Comparison of ENCODE assay signal across 8 cellular contexts in the genomic region with DNA sequence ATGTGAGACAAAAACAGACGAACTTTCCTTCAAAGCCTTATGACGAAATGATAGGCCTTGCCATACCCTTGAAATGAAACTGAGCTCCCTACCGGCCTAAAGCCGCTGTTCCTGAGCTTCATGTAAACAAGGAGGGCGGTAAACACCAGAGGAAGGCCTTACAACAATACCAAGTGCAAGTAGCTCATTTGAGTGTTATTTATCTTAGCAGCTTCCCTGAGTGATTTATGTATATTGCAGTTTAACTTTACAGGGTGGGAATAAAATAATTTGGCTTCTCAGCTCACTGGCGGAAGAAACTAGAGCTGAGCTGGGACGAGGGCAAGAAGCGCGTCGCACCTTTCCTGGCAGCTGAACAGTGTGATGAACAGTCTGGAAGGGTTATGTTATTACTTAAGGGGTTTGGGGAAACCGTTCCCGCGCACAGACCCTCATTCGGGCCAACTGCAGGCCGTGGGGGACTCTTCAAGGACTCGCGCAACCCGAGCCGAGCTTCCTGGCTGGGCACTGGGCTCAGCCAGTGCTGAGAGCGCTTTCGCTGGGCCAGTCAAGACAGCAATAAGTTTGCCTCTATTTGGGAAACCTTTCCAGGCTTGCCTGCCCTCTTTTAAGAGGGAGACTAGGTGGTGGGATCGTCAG.
DNase-seq lines count a peak whose midpoint lies in the region; ATAC-seq and TF ChIP-seq lines count a peak whose summit lies in the region.

No MANE protein-coding gene starts in this region.

- H3K4me3 ChIP-seq in HCT116 (replicated peaks in 1 of 2; ENCODE audit: low read depth in 1 of 2, low read length in 2 of 2) = peak overlapping the region; percentile 52 to 76
- H3K4me3 ChIP-seq in SK-N-MC = peak overlapping the region; percentile 77; the same call in 1 of the 2 replicates
- peak overlapping the region; percentile 68 to 95 for H3K4me3 ChIP-seq in esophagus (ENCODE audit: low read depth in 1 of 2, low read length in 2 of 2)

- no peaks in the 10 kb centered on the region for H4K20me1 ChIP-seq in HCT116 (ENCODE audit: insufficient read depth)

- peak overlapping the region; percentile 80 for H3K4me2 ChIP-seq in HCT116 (ENCODE audit: low read length)

- peak overlapping the region; percentile 87 to 94 for H3K4me3 Mint-ChIP-seq in CD14-positive monocyte

- RAD21 ChIA-PET in HCT116 (lab: Charles Lee; ENCODE audit: low non-redundant PET in 1 of 2, low total read pairs in 2 of 2, uncharacterized antibody in 2 of 2, unreplicated experiment in 2 of 2) = no interaction called here

- BruUV-seq in HCT116 (replicated peaks; lab: Mats Ljungman, UMichigan) = TSS peak; percentile 68

- TF ChIP-seq CTCF in CD14-positive monocyte (IDR thresholded peaks at IDR 0.05) (no peak), HCT116 (IDR thresholded peaks at IDR 0.05 in 2 of 3, conservative IDR thresholded peaks at IDR 0.05 in 1 of 3; ENCODE audit: borderline replicate concordance in 1 of 3, insufficient read depth in 1 of 3, low read depth in 2 of 3, low read length in 2 of 3) (no peak)

- H3K27ac ChIP-seq in HCT116 (ENCODE audit: low read depth, low read length) (peak overlapping the region; percentile 99), SK-N-MC (peak overlapping the region; percentile 86), esophagus (ENCODE audit: low read depth in 2 of 2, low read length in 1 of 2) (peak overlapping the region; percentile 98 to 99)

- intact Hi-C loops in CD14-positive monocyte (cut with micrococcal nuclease) = loop anchor here (5.0 to 10.0 kb wide), 5 partner anchors 81 to 508 kb away; a partner anchor contains a TSS
- intact Hi-C loops in HCT116 (cut with micrococcal nuclease) = loop anchor here (10.0 kb wide), 1 partner anchor 132 kb away; a partner anchor contains a TSS

- H3K27me3 ChIP-seq in HCT116 (ENCODE audit: insufficient read depth, low read length) = 0 out of 2 replicates have a peak, but pooled peaks cover 3% of the 10 kb centered on the region
- no peaks in the 10 kb centered on the region for H3K27me3 ChIP-seq in esophagus (ENCODE audit: control insufficient read depth in 1 of 2, insufficient read depth in 2 of 2, low read length in 2 of 2)

- TF ChIP-seq RAD21 in HCT116 (IDR thresholded peaks at IDR 0.05; ENCODE audit: low read depth) = no peak

- H3K9me3 Mint-ChIP-seq in CD14-positive monocyte = peaks cover 0 to 6% (median 4%) of the 10 kb centered on the region in 7 donors

- POLR2A ChIA-PET in HCT116 (lab: Charles Lee) = interaction anchor here (2.7 kb wide), 1 partner anchor 45 kb away, joined by 11 read pairs; no protein-coding TSS in a partner anchor

- H3K36me3 Mint-ChIP-seq in CD14-positive monocyte = peaks cover 12 to 14% of the 10 kb centered on the region in 2 donors

- DNase-seq in CD14-positive monocyte (ENCODE audit: low spot score) (no peak), HCT116 (ENCODE audit: low read depth, low spot score) (no peak), SK-N-MC (ENCODE audit: low read depth, low spot score) (no peak), pons (ENCODE audit: low spot score) (peak; percentile 45), NCI-H2029 treated with DMSO at 0.1 percent for 48 hours (lab: John Stamatoyannopoulos, UW) (no peak)

- TF ChIP-seq POLR2A in HCT116 (IDR thresholded peaks at IDR 0.05; ENCODE audit: borderline replicate concordance, extremely low read depth, insufficient read depth, insufficient read length) = no peak

- H3K36me3 ChIP-seq in HCT116 (ENCODE audit: control insufficient read depth in 1 of 2, insufficient read depth in 2 of 2, low read length in 2 of 2) (no peaks in the 10 kb centered on the region), SK-N-MC (ENCODE audit: insufficient read depth, low read length) (0 out of 2 replicates have a peak, but pooled peaks cover 4% of the 10 kb centered on the region), esophagus (ENCODE audit: control insufficient read depth in 2 of 2, insufficient read depth in 2 of 2, low read length in 1 of 2) (no peaks in the 10 kb centered on the region)

- H3K9me3 ChIP-seq in HCT116 (ENCODE audit: control insufficient read depth in 1 of 2, insufficient read depth in 1 of 2, low read depth in 1 of 2, low read length in 2 of 2) (no peaks in the 10 kb centered on the region), SK-N-MC (ENCODE audit: low read depth, low read length) (no peaks in the 10 kb centered on the region), esophagus (ENCODE audit: control insufficient read depth in 2 of 2, insufficient read depth in 1 of 2, low read depth in 1 of 2, low read length in 1 of 2) (no peaks in the 10 kb centered on the region)

- ATAC-seq in HCT116 = no peak
- ATAC-seq in HG03520 (IDR thresholded peaks at IDR 0.05; ENCODE audit: unreplicated experiment) = no peak
- ATAC-seq in GM19455 (IDR thresholded peaks at IDR 0.05; ENCODE audit: unreplicated experiment) = no peak

- peaks cover 66% of the 10 kb centered on the region for H3K4me1 Mint-ChIP-seq in CD14-positive monocyte

- no peaks in the 10 kb centered on the region for H3K9me2 ChIP-seq in HCT116 (ENCODE audit: insufficient read depth)

- CTCF ChIA-PET in HCT116 (lab: Charles Lee) = interaction anchor here (1.2 kb wide), 1 partner anchor 43 kb away, joined by 3 read pairs; no protein-coding TSS in a partner anchor

- H3K27me3 Mint-ChIP-seq in CD14-positive monocyte (ENCODE audit: low read depth in 3 of 3) = peaks cover 29 to 38% (median 38%) of the 10 kb centered on the region in 3 donors

- peaks cover 13% of the 10 kb centered on the region for H3K79me2 ChIP-seq in HCT116 (ENCODE audit: insufficient read depth, low read length)

- H3K9ac ChIP-seq in HCT116 (ENCODE audit: low read length) = peak overlapping the region; percentile 80
- H3K9ac ChIP-seq in SK-N-MC (ENCODE audit: insufficient read length) = peak overlapping the region; percentile 92

- peak overlapping the region; percentile 23 for H2AFZ ChIP-seq in HCT116 (ENCODE audit: low read depth, low read length, poor library complexity, severe bottlenecking)

- H3K4me1 ChIP-seq in HCT116 (ENCODE audit: control insufficient read depth in 1 of 2, insufficient read depth in 2 of 2, low read length in 2 of 2) = peaks cover 17 to 47% of the 10 kb centered on the region in 2 experiments
- H3K4me1 ChIP-seq in esophagus (ENCODE audit: control insufficient read depth in 2 of 2, insufficient read depth in 2 of 2, low read length in 1 of 2) = peaks cover 0 to 7% of the 10 kb centered on the region in 2 donors

- peak overlapping the region; percentile 95 to 98 (median 98) for H3K27ac Mint-ChIP-seq in CD14-positive monocyte

- 73 to 76% methylated on average over 22 of the region's 22 CpGs for WGBS in esophagus, 2 donors

TF ChIP-seq in HCT116, 20 proteins besides CTCF, POLR2A, EP300 and RAD21:
- TF ChIP-seq TCF7L2 (IDR thresholded peaks at IDR 0.05; ENCODE audit: borderline replicate concordance, extremely low read depth, insufficient read depth, insufficient read length) (no peak), SIN3A (IDR thresholded peaks at IDR 0.05; ENCODE audit: low read depth) (no peak), POLR2AphosphoS5 (IDR thresholded peaks at IDR 0.05; ENCODE audit: low read depth, low read length) (no peak), JUND (IDR thresholded peaks at IDR 0.05) (no peak)
- TF ChIP-seq, protein P1, sequence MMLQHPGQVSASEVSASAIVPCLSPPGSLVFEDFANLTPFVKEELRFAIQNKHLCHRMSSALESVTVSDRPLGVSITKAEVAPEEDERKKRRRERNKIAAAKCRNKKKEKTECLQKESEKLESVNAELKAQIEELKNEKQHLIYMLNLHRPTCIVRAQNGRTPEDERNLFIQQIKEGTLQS (IDR thresholded peaks at IDR 0.05) = no peak
- TF ChIP-seq, protein P2, sequence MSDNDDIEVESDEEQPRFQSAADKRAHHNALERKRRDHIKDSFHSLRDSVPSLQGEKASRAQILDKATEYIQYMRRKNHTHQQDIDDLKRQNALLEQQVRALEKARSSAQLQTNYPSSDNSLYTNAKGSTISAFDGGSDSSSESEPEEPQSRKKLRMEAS (IDR thresholded peaks at IDR 0.05) = no peak
- TF ChIP-seq, protein P3, sequence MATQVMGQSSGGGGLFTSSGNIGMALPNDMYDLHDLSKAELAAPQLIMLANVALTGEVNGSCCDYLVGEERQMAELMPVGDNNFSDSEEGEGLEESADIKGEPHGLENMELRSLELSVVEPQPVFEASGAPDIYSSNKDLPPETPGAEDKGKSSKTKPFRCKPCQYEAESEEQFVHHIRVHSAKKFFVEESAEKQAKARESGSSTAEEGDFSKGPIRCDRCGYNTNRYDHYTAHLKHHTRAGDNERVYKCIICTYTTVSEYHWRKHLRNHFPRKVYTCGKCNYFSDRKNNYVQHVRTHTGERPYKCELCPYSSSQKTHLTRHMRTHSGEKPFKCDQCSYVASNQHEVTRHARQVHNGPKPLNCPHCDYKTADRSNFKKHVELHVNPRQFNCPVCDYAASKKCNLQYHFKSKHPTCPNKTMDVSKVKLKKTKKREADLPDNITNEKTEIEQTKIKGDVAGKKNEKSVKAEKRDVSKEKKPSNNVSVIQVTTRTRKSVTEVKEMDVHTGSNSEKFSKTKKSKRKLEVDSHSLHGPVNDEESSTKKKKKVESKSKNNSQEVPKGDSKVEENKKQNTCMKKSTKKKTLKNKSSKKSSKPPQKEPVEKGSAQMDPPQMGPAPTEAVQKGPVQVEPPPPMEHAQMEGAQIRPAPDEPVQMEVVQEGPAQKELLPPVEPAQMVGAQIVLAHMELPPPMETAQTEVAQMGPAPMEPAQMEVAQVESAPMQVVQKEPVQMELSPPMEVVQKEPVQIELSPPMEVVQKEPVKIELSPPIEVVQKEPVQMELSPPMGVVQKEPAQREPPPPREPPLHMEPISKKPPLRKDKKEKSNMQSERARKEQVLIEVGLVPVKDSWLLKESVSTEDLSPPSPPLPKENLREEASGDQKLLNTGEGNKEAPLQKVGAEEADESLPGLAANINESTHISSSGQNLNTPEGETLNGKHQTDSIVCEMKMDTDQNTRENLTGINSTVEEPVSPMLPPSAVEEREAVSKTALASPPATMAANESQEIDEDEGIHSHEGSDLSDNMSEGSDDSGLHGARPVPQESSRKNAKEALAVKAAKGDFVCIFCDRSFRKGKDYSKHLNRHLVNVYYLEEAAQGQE (IDR thresholded peaks at IDR 0.05; ENCODE audit: low read depth) = no peak
